In genomic region chr3:146161725-146162047, GRCh38 we compare ENCODE assay signal across 9 cellular contexts. TPM values are rescaled to one million over a fixed set of nuclear protein-coding genes. Genes with fewer than 3 reads are reported as not detected.
DNase-seq lines count a peak whose midpoint lies in the region; ATAC-seq and TF ChIP-seq lines count a peak whose summit lies in the region.
"Had no signal": no experiment of that assay in that cellular context is flagged by ENCODE, and none has a peak within 500 bp of the region (broad histone marks: within the 10 kb centered on the region; RNA-seq: fewer than 3 reads in every experiment).

No MANE protein-coding gene starts in this region.

- H3K36me3 ChIP-seq in BJ (ENCODE audit: control insufficient read depth, insufficient read depth, low read length) (no peaks in the 10 kb centered on the region), colonic mucosa (no peaks in the 10 kb centered on the region), mesendoderm (ENCODE audit: control insufficient read depth, insufficient read depth, low read length) (no peaks in the 10 kb centered on the region), vagina (no peaks in the 10 kb centered on the region)

- peak overlapping the region; percentile 76 for H3K56ac ChIP-seq in mesendoderm (ENCODE audit: low read length)

- H3K4me1 ChIP-seq in colonic mucosa (no peaks in the 10 kb centered on the region), mesendoderm (ENCODE audit: control insufficient read depth, low read depth, low read length) (peaks cover 2% of the 10 kb centered on the region), vagina (peaks cover 25% of the 10 kb centered on the region)

- no peak overlapping the region for H2BK120ac ChIP-seq in mesendoderm (ENCODE audit: low read depth, low read length)

- no CpG with 5 or more reads among the region's 13 CpGs for WGBS in mesendoderm (ENCODE audit: extremely low coverage, insufficient coverage, low lambda C conversion rate)

- H2BK15ac ChIP-seq in mesendoderm (replicated peaks; ENCODE audit: low read depth): no peak overlapping the region

- H4K8ac ChIP-seq in mesendoderm (ENCODE audit: low read depth, low read length): no peak overlapping the region

- H2AK5ac ChIP-seq in mesendoderm (ENCODE audit: low read length): no peak overlapping the region

- H3K9me3 ChIP-seq in colonic mucosa (no peaks in the 10 kb centered on the region), vagina (no peaks in the 10 kb centered on the region)

- ATAC-seq in HG02588 (IDR thresholded peaks at IDR 0.05; ENCODE audit: unreplicated experiment): no peak
- no peak for ATAC-seq in GM19351 (IDR thresholded peaks at IDR 0.05; ENCODE audit: unreplicated experiment)

- H3K79me1 ChIP-seq in mesendoderm (ENCODE audit: low read length): no peaks in the 10 kb centered on the region

- intact Hi-C loops in colonic mucosa (cut with DNase I) (no loop called here), vagina (cut with DNase I) (no loop called here)

- H3K27ac ChIP-seq in colonic mucosa (peak overlapping the region; percentile 94), mesendoderm (ENCODE audit: low read depth, low read length) (peak overlapping the region; percentile 90), vagina (peak overlapping the region; percentile 95)
- H3K27ac ChIP-seq: HL-60 had no signal

- TF ChIP-seq CTCF in BJ (IDR thresholded peaks at IDR 0.05; ENCODE audit: insufficient read depth, low read depth, low read length): no peak
- no peak for TF ChIP-seq CTCF in colonic mucosa (IDR thresholded peaks at IDR 0.05)
- no peak for TF ChIP-seq CTCF in vagina (IDR thresholded peaks at IDR 0.05)

- H3K79me2 ChIP-seq in mesendoderm (ENCODE audit: control insufficient read depth, insufficient read depth, low read length): peaks cover 18% of the 10 kb centered on the region

- DNase-seq in BJ (ENCODE audit: low read depth) (peak; percentile 50), LHCN-M2 (ENCODE audit: low read depth) (peak; percentile 64), colonic mucosa (peak; percentile 63), mesendoderm (peak; percentile 39), vagina (ENCODE audit: extremely low spot score in 2 of 2) (no peak), NCI-H1694 treated with DMSO at 0.1 percent for 48 hours (lab: John Stamatoyannopoulos, UW) (no peak)

- no peak for TF ChIP-seq POLR2A in vagina (IDR thresholded peaks at IDR 0.05)

- no peak overlapping the region for H3K23ac ChIP-seq in mesendoderm (ENCODE audit: low read length)

- peak overlapping the region; percentile 17 for H3K4ac ChIP-seq in mesendoderm (ENCODE audit: low read depth, low read length)

- no peak overlapping the region for H2BK5ac ChIP-seq in mesendoderm (ENCODE audit: low read length)

- H3K27me3 ChIP-seq in BJ (ENCODE audit: control insufficient read depth, insufficient read depth, low read length) (no peaks in the 10 kb centered on the region), colonic mucosa (no peaks in the 10 kb centered on the region), mesendoderm (ENCODE audit: insufficient read depth, low read length, poor library complexity) (no peaks in the 10 kb centered on the region), vagina (no peaks in the 10 kb centered on the region)

- no peak overlapping the region for H4K5ac ChIP-seq in mesendoderm (ENCODE audit: low read length)

- CTCF ChIA-PET in BJ (lab: Yijun Ruan, JAX): interaction anchor here (0.9 to 2.0 kb wide), 3 partner anchors 22 to 96 kb away, joined by 3 to 11 read pairs (median 4); no protein-coding TSS in a partner anchor

- peak overlapping the region; percentile 72 for H3K18ac ChIP-seq in mesendoderm (ENCODE audit: low read length)

- H3K4me3 ChIP-seq in BJ (ENCODE audit: low read depth, low read length) (peak overlapping the region; percentile 87), colonic mucosa (peak overlapping the region; percentile 67), mesendoderm (ENCODE audit: low read length) (no peak overlapping the region), vagina (peak overlapping the region; percentile 73 to 80)

- peak overlapping the region; percentile 61 for H3K4me2 ChIP-seq in mesendoderm (ENCODE audit: low read length)

- peak overlapping the region; percentile 76 to 96 for H3K9ac ChIP-seq in colonic mucosa (ENCODE audit: low read depth in 2 of 2, low read length in 2 of 2)
- H3K9ac ChIP-seq in mesendoderm (ENCODE audit: low read length): peak overlapping the region; percentile 83

- POLR2A ChIA-PET in BJ (lab: Charles Lee): interaction anchor here (0.8 kb wide), 1 partner anchor 22 kb away, joined by 3 read pairs; no protein-coding TSS in a partner anchor

RNA-seq across cellular contexts. Expression of gene PLOD2, which starts 0.7 kb away (rescaled TPM):
- 33.2 and 85.8 TPM in 2 replicates for polyA plus RNA-seq in BJ (2011; rRNA removed)
- 28.8 and 32.4 TPM in 2 replicates for polyA minus RNA-seq in BJ (2011; rRNA and poly(A)+ RNA removed)
- total RNA-seq in LHCN-M2 (2014; rRNA removed) (197 and 249 TPM in 2 replicates), colonic mucosa (100 to 1,000 TPM in 1 of 2 donors, 10 to 100 TPM in 1; 66.7 to 245 TPM), vagina (27.0 TPM)
- polyA plus RNA-seq in LHCN-M2 (2012): 110 TPM
- 29.3 TPM for polyA plus RNA-seq in mesendoderm (2013, experiment 1 of 2)
- 28.9 TPM for polyA plus RNA-seq in mesendoderm (2013, experiment 2 of 2)

Comparison
In these comparisons a context has a peak if more than half of its experiments do, and no peak if none do; other contexts are left out.
1. DNase-seq: peak in BJ (single experiment), LHCN-M2 (single experiment), colonic mucosa (single experiment) and mesendoderm (single experiment); none in vagina (0 of 2) and NCI-H1694 treated with DMSO at 0.1 percent for 48 hours (single experiment).
2. Peak in every context shown above with its lines, with median percentiles within 50 percentile points of each other: H3K27ac ChIP-seq.